Comparison of ENCODE assay signal across 8 cellular contexts in genomic region chr17:75261336-75262111, GRCh38. TPM values are rescaled to one million over a fixed set of nuclear protein-coding genes. Genes with fewer than 3 reads are reported as not detected.
DNase-seq lines count a peak whose midpoint lies in the region; ATAC-seq and TF ChIP-seq lines count a peak whose summit lies in the region.

A gene with protein sequence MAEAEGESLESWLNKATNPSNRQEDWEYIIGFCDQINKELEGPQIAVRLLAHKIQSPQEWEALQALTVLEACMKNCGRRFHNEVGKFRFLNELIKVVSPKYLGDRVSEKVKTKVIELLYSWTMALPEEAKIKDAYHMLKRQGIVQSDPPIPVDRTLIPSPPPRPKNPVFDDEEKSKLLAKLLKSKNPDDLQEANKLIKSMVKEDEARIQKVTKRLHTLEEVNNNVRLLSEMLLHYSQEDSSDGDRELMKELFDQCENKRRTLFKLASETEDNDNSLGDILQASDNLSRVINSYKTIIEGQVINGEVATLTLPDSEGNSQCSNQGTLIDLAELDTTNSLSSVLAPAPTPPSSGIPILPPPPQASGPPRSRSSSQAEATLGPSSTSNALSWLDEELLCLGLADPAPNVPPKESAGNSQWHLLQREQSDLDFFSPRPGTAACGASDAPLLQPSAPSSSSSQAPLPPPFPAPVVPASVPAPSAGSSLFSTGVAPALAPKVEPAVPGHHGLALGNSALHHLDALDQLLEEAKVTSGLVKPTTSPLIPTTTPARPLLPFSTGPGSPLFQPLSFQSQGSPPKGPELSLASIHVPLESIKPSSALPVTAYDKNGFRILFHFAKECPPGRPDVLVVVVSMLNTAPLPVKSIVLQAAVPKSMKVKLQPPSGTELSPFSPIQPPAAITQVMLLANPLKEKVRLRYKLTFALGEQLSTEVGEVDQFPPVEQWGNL (minus strand): TSS chr17:75261606. CDS start chr17:75261587, 19 bp downstream.
Gene MRPS7, plus strand, starts transcription at chr17:75261879. Its CDS starts 22 bp downstream, at chr17:75261901.

- POLR2A ChIA-PET in PC-9 (lab: Charles Lee; ENCODE audit: unreplicated experiment): interaction anchor here (0.6 to 0.7 kb wide), 5 partner anchors 11 to 520 kb away, joined by 3 to 15 read pairs (median 5); partner anchors contain the start of gene GRB2

- peak; percentile 79 for DNase-seq in DMS 273 treated with DMSO at 0.1 percent for 48 hours (lab: John Stamatoyannopoulos, UW)
- peak; percentile 93 for DNase-seq in KG1 (lab: John Stamatoyannopoulos, UW)
- peak; percentile 80 to 93 for DNase-seq in PC-9
- DNase-seq in activated T-cell treated with anti-CD3 and anti-CD28 coated beads, Interleukin-2, amount 50 U/mL, for 1 hour: peak; percentile 96
- peak; percentile 95 to 97 for DNase-seq in erythroblast (lab: John Stamatoyannopoulos, UW)
- DNase-seq in stimulated activated CD8-positive, alpha-beta memory T cell treated with anti-CD3 and anti-CD28 coated beads, Interleukin-7, amount 100 ng/mL, for 24 hours (ENCODE audit: low read depth): peak; percentile 87

- peaks cover 55% of the 10 kb centered on the region for H3K79me2 ChIP-seq in PC-9 (ENCODE audit: low read depth)

- peaks cover 12% of the 10 kb centered on the region; the same call in 1 of the 2 replicates for H4K20me1 ChIP-seq in PC-9 (ENCODE audit: insufficient read depth)

- H3K9me3 ChIP-seq in PC-9 (ENCODE audit: insufficient read depth, low read depth) (no peaks in the 10 kb centered on the region), muscle layer of colon (ENCODE audit: low read length) (no peaks in the 10 kb centered on the region)

- no TSS peak for BruUV-seq in PC-9 (replicated peaks; lab: Mats Ljungman, UMichigan)

- H3K4me2 ChIP-seq in PC-9: peak within 1 kb of the TSS; percentile 99

- H3F3A ChIP-seq in PC-9 (ENCODE audit: insufficient read depth, low read depth): peaks cover 11% of the 10 kb centered on the region; the same call in 1 of the 2 replicates

- peak within 1 kb of the TSS; percentile 88 for H3K27ac ChIP-seq in PC-9
- H3K27ac ChIP-seq in muscle layer of colon (ENCODE audit: low read depth, low read length): peak within 1 kb of the TSS; percentile 98

- CTCF ChIA-PET in PC-9 (lab: Charles Lee): interaction anchor here (0.5 to 2.0 kb wide), 4 partner anchors 9 to 719 kb away, joined by 3 to 8 read pairs (median 4); partner anchors contain the start of genes MIF4GD and SLC25A19

- peak; percentile 89 for ATAC-seq in GM21717 (IDR thresholded peaks at IDR 0.05; ENCODE audit: unreplicated experiment)

- peaks cover 21% of the 10 kb centered on the region for H3K4me1 ChIP-seq in PC-9 (replicated peaks; ENCODE audit: insufficient read depth)
- H3K4me1 ChIP-seq in muscle layer of colon (ENCODE audit: insufficient read depth, low read length): peaks cover 28% of the 10 kb centered on the region

- intact Hi-C loops in PC-9 (cut with micrococcal nuclease; ENCODE audit: unreplicated experiment): loop anchor here (10.0 kb wide), 1 partner anchor 253 kb away; the partner anchor contains the start of genes CASKIN2 and TSEN54

- TF ChIP-seq CTCF in PC-9 (conservative IDR thresholded peaks at IDR 0.05): no peak

- H3K4me3 ChIP-seq in PC-9 (peak within 1 kb of the TSS; percentile 86), muscle layer of colon (ENCODE audit: low read depth in 1 of 2, low read length in 2 of 2) (peak within 1 kb of the TSS; percentile 89 to 100)

- no peaks in the 10 kb centered on the region for H3K27me3 ChIP-seq in PC-9 (ENCODE audit: insufficient read depth, low read depth)
- H3K27me3 ChIP-seq in muscle layer of colon (ENCODE audit: control insufficient read depth in 1 of 2, insufficient read depth in 2 of 2, low read length in 2 of 2): no peaks in the 10 kb centered on the region

- 0 out of 2 replicates have a peak, but pooled peaks cover 7% of the 10 kb centered on the region for H3K36me3 ChIP-seq in PC-9 (ENCODE audit: low read depth)
- H3K36me3 ChIP-seq in muscle layer of colon (ENCODE audit: insufficient read depth, low read length): peaks cover 35% of the 10 kb centered on the region

- H2AFZ ChIP-seq in PC-9: peak within 1 kb of the TSS; percentile 85

- peak; percentile 92 for TF ChIP-seq POLR2A in erythroblast (IDR thresholded peaks at IDR 0.05; ENCODE audit: low read length)

- H3K9ac ChIP-seq in muscle layer of colon (ENCODE audit: low read length): peak within 1 kb of the TSS; percentile 84

- H3K9me2 ChIP-seq in PC-9 (ENCODE audit: insufficient read depth): no peaks in the 10 kb centered on the region

RNA-seq across cellular contexts. Expression of the first gene that starts in this region (rescaled TPM):
- 34.8 and 37.5 TPM in 2 replicates for total RNA-seq in PC-9 (2021)

RNA-seq across cellular contexts. Expression of gene MRPS7, which starts in this region (rescaled TPM):
- 50.1 and 51.3 TPM in 2 replicates for total RNA-seq in PC-9 (2021)

Comparison
In these comparisons a context has a peak if more than half of its experiments do, and no peak if none do; other contexts are left out.
1. Peak in every context shown above with its lines: DNase-seq, ATAC-seq, H3K4me3 ChIP-seq and H3K27ac ChIP-seq.